30 cellular contexts compared by ENCODE assay signal in the genomic region with DNA sequence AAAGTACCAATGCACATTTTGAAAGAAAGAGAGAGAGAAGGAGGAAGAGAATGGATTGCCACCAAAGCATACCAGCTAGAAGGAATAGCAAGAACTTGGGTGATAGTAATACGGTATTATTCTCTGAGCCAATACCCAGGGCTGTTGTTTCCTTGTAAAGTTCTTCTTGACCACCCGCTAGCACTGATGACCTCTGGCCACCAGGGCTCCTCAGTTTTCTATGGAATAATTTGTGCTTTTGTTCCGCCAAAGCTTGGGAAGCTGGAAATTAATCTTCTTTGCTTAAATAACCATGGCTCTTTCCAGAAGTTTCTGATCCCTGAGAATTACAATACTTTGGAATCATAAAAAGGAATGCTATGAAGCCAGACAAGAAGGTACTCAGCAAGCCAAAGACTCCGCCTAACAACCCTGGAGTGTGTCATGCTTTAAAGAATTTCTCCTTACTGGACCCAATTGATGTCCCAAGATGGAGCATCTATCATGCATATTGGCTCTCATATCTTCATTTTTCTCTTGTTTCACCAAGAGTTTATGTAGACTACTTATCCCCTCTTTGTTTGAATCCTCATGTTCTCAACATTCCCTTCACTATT. TPM values are rescaled to one million over a fixed set of nuclear protein-coding genes. Genes with fewer than 3 reads are reported as not detected.
DNase-seq lines count a peak whose midpoint lies in the region; ATAC-seq and TF ChIP-seq lines count a peak whose summit lies in the region.
"Had no signal": no experiment of that assay in that cellular context is flagged by ENCODE, and none has a peak within 500 bp of the region (broad histone marks: within the 10 kb centered on the region; RNA-seq: fewer than 3 reads in every experiment).

No MANE protein-coding gene starts in this region.

- no peak overlapping the region for H3K4me3 Mint-ChIP-seq in H9
- H3K4me3 Mint-ChIP-seq: activated CD4-positive, alpha-beta T cell treated with anti-CD3 and anti-CD28 coated beads for 36 hours had no signal

- H3K4me3 ChIP-seq in adipocyte (ENCODE audit: low read length): peak overlapping the region; percentile 41
- H3K4me3 ChIP-seq in suprapubic skin: no peak overlapping the region
- H3K4me3 ChIP-seq: BLaER1, SJSA1 had no signal

- no peaks in the 10 kb centered on the region for H3K79me1 ChIP-seq in H9 (ENCODE audit: insufficient read depth, low read depth, low read length, poor library complexity, severe bottlenecking)

- peaks cover 0 to 3% of the 10 kb centered on the region in 2 experiments; a peak in 1 of 5 replicates for H3K9me3 Mint-ChIP-seq in H9

- ATAC-seq in HG03045 (IDR thresholded peaks at IDR 0.05; ENCODE audit: unreplicated experiment): no peak
- ATAC-seq: activated CD4-positive, alpha-beta T cell treated with anti-CD3 and anti-CD28 coated beads for 36 hours had no signal

- H3K9ac ChIP-seq in H9 (ENCODE audit: extremely low read depth, insufficient read length, low read length) (no peak overlapping the region), adipocyte (ENCODE audit: low read length) (peak overlapping the region; percentile 83)
- H3K9ac ChIP-seq: BLaER1, KMS-11 had no signal

- no peak overlapping the region for H3K27ac ChIP-seq in H9 (ENCODE audit: insufficient read length, low read depth, low read length)
- H3K27ac ChIP-seq in suprapubic skin: peak overlapping the region; percentile 79
- H3K27ac ChIP-seq: BLaER1, KMS-11, SJSA1 had no signal

- TF ChIP-seq POLR2A in suprapubic skin (IDR thresholded peaks at IDR 0.05): no peak

- peaks cover 0 to 12% (median 0%) of the 10 kb centered on the region in 3 experiments; a peak in 2 of 7 replicates for H3K36me3 Mint-ChIP-seq in H9 (ENCODE audit: insufficient read depth in 1 of 3, low read depth in 3 of 3)

- H4K20me1 ChIP-seq in H9 (ENCODE audit: control insufficient read depth, insufficient read depth, insufficient read length): no peaks in the 10 kb centered on the region
- H4K20me1 ChIP-seq: BLaER1 had no signal

- no peak overlapping the region for H3K4ac ChIP-seq in H9 (ENCODE audit: low read depth, low read length)

- H3K4me1 ChIP-seq in H9 (ENCODE audit: insufficient read depth, low read length): no peaks in the 10 kb centered on the region
- H3K4me1 ChIP-seq in adipocyte (ENCODE audit: control insufficient read depth, insufficient read depth, low read length): peaks cover 37% of the 10 kb centered on the region
- peaks cover 10% of the 10 kb centered on the region for H3K4me1 ChIP-seq in suprapubic skin
- H3K4me1 ChIP-seq: BLaER1 had no signal

- no peak overlapping the region for H4K5ac ChIP-seq in H9 (ENCODE audit: insufficient read length, low read depth, low read length)

- H3K27me3 Mint-ChIP-seq in H9 (ENCODE audit: low read depth): no peaks in the 10 kb centered on the region

- no peak overlapping the region for H2AK5ac ChIP-seq in H9 (ENCODE audit: insufficient read length, low read length)

- no peak overlapping the region for H3K27ac Mint-ChIP-seq in H9
- H3K27ac Mint-ChIP-seq: activated CD4-positive, alpha-beta T cell treated with anti-CD3 and anti-CD28 coated beads for 36 hours had no signal

- no peaks in the 10 kb centered on the region for H3K79me2 ChIP-seq in H9 (ENCODE audit: insufficient read depth, low read length)

- H2BK20ac ChIP-seq in H9 (ENCODE audit: low read depth, low read length, poor library complexity, severe bottlenecking): no peak overlapping the region

- H3K9me3 ChIP-seq in H9 (ENCODE audit: control insufficient read depth, low read depth, low read length) (no peaks in the 10 kb centered on the region), adipocyte (ENCODE audit: control insufficient read depth, low read length) (no peaks in the 10 kb centered on the region), suprapubic skin (no peaks in the 10 kb centered on the region)
- H3K9me3 ChIP-seq: BLaER1, SJSA1 had no signal

- no peak overlapping the region for H4K8ac ChIP-seq in H9 (replicated peaks; ENCODE audit: insufficient read length, low read depth, low read length)

- TF ChIP-seq CTCF in H9 (conservative IDR thresholded peaks at IDR 0.05) (peak; percentile 40), suprapubic skin (IDR thresholded peaks at IDR 0.05) (no peak)

- peaks cover 0 to 11% of the 10 kb centered on the region in 2 experiments for H3K4me1 Mint-ChIP-seq in H9
- H3K4me1 Mint-ChIP-seq: activated CD4-positive, alpha-beta T cell treated with anti-CD3 and anti-CD28 coated beads for 36 hours had no signal

- H3K27me3 ChIP-seq in H9 (ENCODE audit: insufficient read depth, low read length) (no peaks in the 10 kb centered on the region), adipocyte (replicated peaks; ENCODE audit: control insufficient read depth, insufficient read depth, low read length) (no peaks in the 10 kb centered on the region), suprapubic skin (no peaks in the 10 kb centered on the region)
- H3K27me3 ChIP-seq: BLaER1, SJSA1 had no signal

- no peak overlapping the region for H2BK12ac ChIP-seq in H9 (ENCODE audit: insufficient read length, low read depth, low read length)

- no peak overlapping the region for H3K23ac ChIP-seq in H9 (ENCODE audit: insufficient read length, low read depth, low read length)

- H2BK15ac ChIP-seq in H9 (ENCODE audit: low read depth, low read length): no peak overlapping the region

- no peak overlapping the region for H3K4me2 ChIP-seq in H9 (ENCODE audit: insufficient read depth, insufficient read length, low read length)
- H3K4me2 ChIP-seq: BLaER1, KMS-11 had no signal

- no peaks in the 10 kb centered on the region for H3K23me2 ChIP-seq in H9 (ENCODE audit: insufficient read length, low read depth, low read length, poor library complexity, severe bottlenecking)

- H2BK5ac ChIP-seq in H9 (ENCODE audit: insufficient read length, low read length): no peak overlapping the region

- no peak for TF ChIP-seq EP300 in suprapubic skin (IDR thresholded peaks at IDR 0.05)

- WGBS in H9 (ENCODE audit: extremely low coverage, insufficient read length, low lambda C conversion rate): no CpG with 5 or more reads among the region's 4 CpGs
- WGBS in suprapubic skin: 82% methylated on average over 4 of the region's 4 CpGs

- no peak overlapping the region for H4K91ac ChIP-seq in H9 (ENCODE audit: insufficient read length, low read depth, low read length)

- DNase-seq in H9 (no peak), adipocyte (ENCODE audit: low read depth) (no peak), left kidney (ENCODE audit: low read depth, low spot score) (peak; percentile 9), suprapubic skin (ENCODE audit: low spot score in 2 of 2) (no peak), NCI-H748 treated with DMSO at 0.1 percent for 48 hours (lab: John Stamatoyannopoulos, UW) (no peak), NCI-H1105 treated with DMSO at 0.1 percent for 48 hours (lab: John Stamatoyannopoulos, UW) (no peak), COLO668 (lab: John Stamatoyannopoulos, UW; ENCODE audit: unreplicated experiment) (no peak)
- DNase-seq: ACHN; activated CD4-positive, alpha-beta T cell treated with anti-CD3 and anti-CD28 coated beads for 36 hours; activated naive CD4-positive, alpha-beta T cell treated with Interleukin-2 at 50 U/mL for 16 hours; activated T-cell treated with anti-CD3 and anti-CD28 coated beads, Interleukin-2, amount 50 U/mL, for 48 hours; COR-L47; DND-41; effector CD8-positive, alpha-beta T cell; erythroblast; HFFc6; kidney; NCI-H187; NCI-H524 treated with DMSO at 0.1 percent for 48 hours; nucleus accumbens; stimulated activated CD4-positive, alpha-beta T cell treated with anti-CD3 and anti-CD28 coated beads, Interleukin-2, amount 100 ng/mL, for 24 hours had no signal

- no peak overlapping the region for H3K18ac ChIP-seq in H9 (ENCODE audit: insufficient read length, low read depth, low read length)

- H2AFZ ChIP-seq in H9 (ENCODE audit: low read length): no peak overlapping the region

- H3T11ph ChIP-seq in H9 (ENCODE audit: low read length): no peak overlapping the region

- no peaks in the 10 kb centered on the region for H3K36me3 ChIP-seq in adipocyte (ENCODE audit: control insufficient read depth, insufficient read depth, low read length, severe bottlenecking)
- H3K36me3 ChIP-seq in suprapubic skin: no peaks in the 10 kb centered on the region
- H3K36me3 ChIP-seq: BLaER1, SJSA1 had no signal

- no peak overlapping the region for H2BK120ac ChIP-seq in H9 (ENCODE audit: low read depth, low read length, poor library complexity, severe bottlenecking)

- H3K14ac ChIP-seq in H9 (ENCODE audit: insufficient read depth, low read length): no peak overlapping the region

- H3K56ac ChIP-seq in H9 (ENCODE audit: insufficient read length, low read depth, low read length): no peak overlapping the region

RNA-seq across cellular contexts. Expression of a gene that starts 29.8 kb away (rescaled TPM):
- not detected in 2 replicates for total RNA-seq in H9 (2021)
- not detected for total RNA-seq in suprapubic skin
- total RNA-seq: activated CD4-positive, alpha-beta T cell treated with anti-CD3 and anti-CD28 coated beads for 36 hours; activated CD8-positive, alpha-beta memory T cell treated with anti-CD3 and anti-CD28 coated beads for 36 hours; bronchial epithelial cell; HFFc6; kidney; lung microvascular endothelial cell; pulmonary artery endothelial cell; SJSA1; T-helper 1 cell treated with Interleukin-12 subunit alpha and Interleukin-12 subunit beta and Interleukin-4 antibody, amounts not matched to agents 30 ng/mL and 1 ng/mL, for 36 hours had no signal
